In the genomic region with DNA sequence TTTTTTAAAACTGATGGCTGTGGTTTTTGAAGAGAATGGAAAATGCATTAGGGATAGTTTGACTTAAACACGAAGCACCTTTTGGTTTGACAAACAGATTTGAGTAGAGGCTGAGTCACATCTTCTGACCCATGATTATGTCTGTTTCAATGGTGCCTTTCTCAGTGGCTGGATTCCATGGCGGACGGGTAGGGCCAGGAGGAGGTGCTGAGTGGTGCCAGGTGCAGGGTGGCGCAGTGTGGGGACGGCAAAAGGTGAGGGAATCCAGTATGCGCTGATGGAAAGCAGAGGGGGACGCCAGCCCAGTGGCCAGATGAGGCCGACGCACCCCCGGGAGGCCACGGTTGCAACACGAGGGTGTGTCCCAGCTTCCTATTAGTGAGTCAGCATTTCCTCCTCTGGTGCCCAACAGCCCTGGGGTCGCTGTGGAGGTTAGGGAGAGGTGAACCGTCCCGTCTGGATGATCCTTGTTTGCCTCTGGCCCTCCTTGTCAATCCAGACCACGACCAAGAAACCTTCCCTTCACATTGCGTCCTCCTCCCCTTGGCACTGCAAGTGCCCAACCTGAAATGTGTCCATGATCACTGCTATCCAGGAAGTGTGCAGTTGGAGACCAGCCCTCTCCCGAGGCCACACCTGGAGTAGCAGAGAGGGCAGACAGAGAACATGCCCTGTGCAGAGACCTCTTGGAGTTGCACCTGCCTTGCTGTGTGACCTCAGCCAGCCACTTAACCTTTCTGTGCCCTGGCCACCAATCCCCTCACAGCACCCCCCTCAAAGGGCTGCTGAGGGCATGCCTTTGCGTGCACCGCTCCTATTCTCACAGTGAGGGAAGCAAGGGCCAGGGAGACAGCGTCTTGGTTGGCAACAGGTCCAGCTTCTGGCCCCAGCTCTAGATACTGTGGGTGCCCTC, we compare ENCODE assay signal across 8 cellular contexts. TPM values are rescaled to one million over a fixed set of nuclear protein-coding genes. Genes with fewer than 3 reads are reported as not detected.
DNase-seq lines count a peak whose midpoint lies in the region; ATAC-seq and TF ChIP-seq lines count a peak whose summit lies in the region.

No MANE protein-coding gene starts in this region.

- peaks cover 13% of the 10 kb centered on the region for H3K27me3 ChIP-seq in hepatocyte

- no peaks in the 10 kb centered on the region for H3K36me3 ChIP-seq in hepatocyte (replicated peaks; ENCODE audit: insufficient read depth, low read depth)

- WGBS in hepatocyte (ENCODE audit: low lambda C conversion rate, missing lambda C conversion rate) = 72% methylated on average over 21 of the region's 21 CpGs

- H3K4me1 ChIP-seq in hepatocyte (ENCODE audit: insufficient read depth) = no peaks in the 10 kb centered on the region

- no peak for ATAC-seq in HG02840 (IDR thresholded peaks at IDR 0.05; ENCODE audit: low FRiP score, unreplicated experiment)
- ATAC-seq in HG03460 (IDR thresholded peaks at IDR 0.05; ENCODE audit: unreplicated experiment) = no peak
- no peak for ATAC-seq in HG03442 (IDR thresholded peaks at IDR 0.05; ENCODE audit: unreplicated experiment)

- DNase-seq in A172 (ENCODE audit: low spot score) (peak; percentile 75), HT1080 (ENCODE audit: low read depth) (peak; percentile 88), hepatocyte (ENCODE audit: low spot score) (peak; percentile 23), NCI-H524 treated with DMSO at 0.1 percent for 48 hours (lab: John Stamatoyannopoulos, UW) (no peak)

- no peak overlapping the region for H2AFZ ChIP-seq in hepatocyte

- H4K20me1 ChIP-seq in hepatocyte (ENCODE audit: insufficient read depth, poor library complexity, severe bottlenecking) = no peaks in the 10 kb centered on the region

- no peak overlapping the region for H3K4me2 ChIP-seq in hepatocyte

- peak overlapping the region; percentile 62 for H3K27ac ChIP-seq in VCaP
- H3K27ac ChIP-seq in hepatocyte = no peak overlapping the region

- no peak for TF ChIP-seq CTCF in VCaP (conservative IDR thresholded peaks at IDR 0.05)
- TF ChIP-seq CTCF in hepatocyte (IDR thresholded peaks at IDR 0.05; ENCODE audit: poor library complexity) = no peak

- H3K79me2 ChIP-seq in hepatocyte = no peaks in the 10 kb centered on the region

- H3K9me2 ChIP-seq in hepatocyte (replicated peaks; ENCODE audit: insufficient read depth) = no peaks in the 10 kb centered on the region

- H3K4me3 ChIP-seq in hepatocyte = no peak overlapping the region

- H3K9me3 ChIP-seq in hepatocyte (ENCODE audit: low read depth) = no peaks in the 10 kb centered on the region

RNA-seq across cellular contexts. Expression of a gene that starts 32.5 kb away (rescaled TPM):
- total RNA-seq in A172 (2014; rRNA removed; shearing (Covaris generic)) = 53.5 and 80.1 TPM in 2 replicates
- 31.0 and 44.1 TPM in 2 replicates for total RNA-seq in HT1080 (2014; rRNA removed; shearing (Covaris generic))
- 167 and 192 TPM in 2 replicates for polyA plus RNA-seq in HT1080 (2015; cell fraction: cytosol; rRNA removed)
- 154 and 160 TPM in 2 replicates for polyA plus RNA-seq in HT1080 (2015; cell fraction: nucleus; rRNA removed)
- 118 and 141 TPM in 2 replicates for total RNA-seq in hepatocyte
- 186 and 196 TPM in 2 replicates for polyA plus RNA-seq in hepatocyte
